Comparison of ENCODE assay signal across 8 cellular contexts in genomic region chr6:7589221-7589620, GRCh38. TPM values are rescaled to one million over a fixed set of nuclear protein-coding genes. Genes with fewer than 3 reads are reported as not detected.
DNase-seq lines count a peak whose midpoint lies in the region; ATAC-seq and TF ChIP-seq lines count a peak whose summit lies in the region.

No MANE protein-coding gene starts in this region.

- POLR2A ChIA-PET in activated CD8-positive, alpha-beta T cell treated with anti-CD3 and anti-CD28 coated beads, Interleukin-2, amount 10 ng/mL, durations not matched to agents 7 days and 5 days (lab: Charles Lee), result interaction anchor here (0.9 kb wide), 1 partner anchor 9 kb away, joined by 6 read pairs; no protein-coding TSS in a partner anchor

- ATAC-seq in activated CD8-positive, alpha-beta T cell treated with anti-CD3 and anti-CD28 coated beads, Interleukin-2, amount 10 ng/mL, durations not matched to agents 7 days and 5 days, result no peak
- ATAC-seq in thoracic aorta (ENCODE audit: insufficient number of reproducible peaks, low FRiP score, low read depth), result no peak
- ATAC-seq in GM19455 (IDR thresholded peaks at IDR 0.05; ENCODE audit: unreplicated experiment), result no peak

- no peak for DNase-seq in activated naive CD4-positive, alpha-beta T cell treated with anti-CD3 and anti-CD28 coated beads, Interleukin-2, amount 10 ng/mL, durations not matched to agents 7 days and 5 days
- DNase-seq in activated naive CD4-positive, alpha-beta T cell (lab: John Stamatoyannopoulos, UW), result no peak
- DNase-seq in activated CD8-positive, alpha-beta T cell treated with anti-CD3 and anti-CD28 coated beads, Interleukin-2, amount 10 ng/mL, durations not matched to agents 7 days and 5 days, result no peak
- DNase-seq in thoracic aorta (ENCODE audit: low spot score) (no peak), NCI-H1105 treated with DMSO at 0.1 percent for 48 hours (lab: John Stamatoyannopoulos, UW) (no peak)
- DNase-seq in stimulated activated CD8-positive, alpha-beta memory T cell treated with anti-CD3 and anti-CD28 coated beads, Interleukin-4, amount 100 ng/mL, for 48 hours, result no peak

- H3K27ac ChIP-seq in iPS-20b (ENCODE audit: low read length) (no peak overlapping the region), thoracic aorta (peak overlapping the region; percentile 29 to 68)

- H3K9ac ChIP-seq in iPS-20b (ENCODE audit: low read depth, low read length), result peak overlapping the region; percentile 71; the same call in 1 of the 2 replicates

- H3K4me3 ChIP-seq in iPS-20b (ENCODE audit: low read length) (peak overlapping the region; percentile 70; the same call in 1 of the 2 replicates), thoracic aorta (peak overlapping the region; percentile 98)

- H3K36me3 Mint-ChIP-seq in activated naive CD4-positive, alpha-beta T cell treated with anti-CD3 and anti-CD28 coated beads, Interleukin-2, amount 10 ng/mL, durations not matched to agents 7 days and 5 days, result peaks cover 16% of the 10 kb centered on the region
- H3K36me3 Mint-ChIP-seq in activated CD8-positive, alpha-beta T cell treated with anti-CD3 and anti-CD28 coated beads, Interleukin-2, amount 10 ng/mL, durations not matched to agents 7 days and 5 days (ENCODE audit: low read depth), result peaks cover 14% of the 10 kb centered on the region

- CTCF ChIA-PET in activated naive CD4-positive, alpha-beta T cell treated with anti-CD3 and anti-CD28 coated beads, Interleukin-2, amount 10 ng/mL, durations not matched to agents 7 days and 5 days (lab: Charles Lee), result no interaction called here
- CTCF ChIA-PET in activated CD8-positive, alpha-beta T cell treated with anti-CD3 and anti-CD28 coated beads, Interleukin-2, amount 10 ng/mL, durations not matched to agents 7 days and 5 days (lab: Charles Lee), result interaction anchor here (0.9 to 1.3 kb wide), 3 partner anchors 10 to 311 kb away, joined by 4 to 5 read pairs (median 4); no protein-coding TSS in a partner anchor

- H3K4me3 Mint-ChIP-seq in activated naive CD4-positive, alpha-beta T cell treated with anti-CD3 and anti-CD28 coated beads, Interleukin-2, amount 10 ng/mL, durations not matched to agents 7 days and 5 days, result peak overlapping the region; percentile 99
- peak overlapping the region; percentile 98 for H3K4me3 Mint-ChIP-seq in activated CD8-positive, alpha-beta T cell treated with anti-CD3 and anti-CD28 coated beads, Interleukin-2, amount 10 ng/mL, durations not matched to agents 7 days and 5 days

- TF ChIP-seq CTCF in thoracic aorta (IDR thresholded peaks at IDR 0.05), result no peak

- peaks cover 32% of the 10 kb centered on the region for H3K4me1 Mint-ChIP-seq in activated naive CD4-positive, alpha-beta T cell treated with anti-CD3 and anti-CD28 coated beads, Interleukin-2, amount 10 ng/mL, durations not matched to agents 7 days and 5 days
- peaks cover 29% of the 10 kb centered on the region for H3K4me1 Mint-ChIP-seq in activated CD8-positive, alpha-beta T cell treated with anti-CD3 and anti-CD28 coated beads, Interleukin-2, amount 10 ng/mL, durations not matched to agents 7 days and 5 days (ENCODE audit: low read depth)

- H3K36me3 ChIP-seq in iPS-20b (ENCODE audit: insufficient read depth, low read depth, low read length) (peaks cover 26% of the 10 kb centered on the region), thoracic aorta (no peaks in the 10 kb centered on the region)

- peaks cover 11% of the 10 kb centered on the region for H3K27me3 Mint-ChIP-seq in activated naive CD4-positive, alpha-beta T cell treated with anti-CD3 and anti-CD28 coated beads, Interleukin-2, amount 10 ng/mL, durations not matched to agents 7 days and 5 days
- H3K27me3 Mint-ChIP-seq in activated CD8-positive, alpha-beta T cell treated with anti-CD3 and anti-CD28 coated beads, Interleukin-2, amount 10 ng/mL, durations not matched to agents 7 days and 5 days (ENCODE audit: low read depth), result no peaks in the 10 kb centered on the region

- H3K9me3 ChIP-seq in iPS-20b (ENCODE audit: insufficient read depth, low read depth, low read length), result no peaks in the 10 kb centered on the region
- no peaks in the 10 kb centered on the region for H3K9me3 ChIP-seq in thoracic aorta

- H3K27me3 ChIP-seq in iPS-20b (ENCODE audit: insufficient read depth, low read length), result no peaks in the 10 kb centered on the region
- no peaks in the 10 kb centered on the region for H3K27me3 ChIP-seq in thoracic aorta (replicated peaks; ENCODE audit: insufficient read depth)

- no peaks in the 10 kb centered on the region for H3K9me3 Mint-ChIP-seq in activated naive CD4-positive, alpha-beta T cell treated with anti-CD3 and anti-CD28 coated beads, Interleukin-2, amount 10 ng/mL, durations not matched to agents 7 days and 5 days
- H3K9me3 Mint-ChIP-seq in activated CD8-positive, alpha-beta T cell treated with anti-CD3 and anti-CD28 coated beads, Interleukin-2, amount 10 ng/mL, durations not matched to agents 7 days and 5 days (ENCODE audit: insufficient read depth), result no peaks in the 10 kb centered on the region

- H3K4me1 ChIP-seq in iPS-20b (ENCODE audit: insufficient read depth, low read length) (0 out of 2 replicates have a peak, but pooled peaks cover 4% of the 10 kb centered on the region), thoracic aorta (ENCODE audit: control insufficient read depth in 1 of 2, low read depth in 2 of 2) (peaks cover 13% of the 10 kb centered on the region in 2 donors)

- H3K27ac Mint-ChIP-seq in activated naive CD4-positive, alpha-beta T cell treated with anti-CD3 and anti-CD28 coated beads, Interleukin-2, amount 10 ng/mL, durations not matched to agents 7 days and 5 days, result no peak overlapping the region
- no peak overlapping the region for H3K27ac Mint-ChIP-seq in activated CD8-positive, alpha-beta T cell treated with anti-CD3 and anti-CD28 coated beads, Interleukin-2, amount 10 ng/mL, durations not matched to agents 7 days and 5 days

RNA-seq across cellular contexts. Expression of gene SNRNP48, which starts 0.8 kb away (rescaled TPM):
- total RNA-seq in activated CD8-positive, alpha-beta T cell treated with anti-CD3 and anti-CD28 coated beads, Interleukin-2, amount 10 ng/mL, durations not matched to agents 7 days and 5 days, result 10 to 100 TPM; 16.5 to 19.7 TPM
- 10 to 100 TPM in 1 of 2 donors, 1 to 10 TPM in 1; 6.4 to 18.4 TPM for total RNA-seq in thoracic aorta

RNA-seq across cellular contexts. Expression of gene DSP, which starts 47.8 kb away (rescaled TPM):
- under 1 TPM; 0.08 to 0.13 TPM for total RNA-seq in activated CD8-positive, alpha-beta T cell treated with anti-CD3 and anti-CD28 coated beads, Interleukin-2, amount 10 ng/mL, durations not matched to agents 7 days and 5 days
- 1 to 10 TPM; 5.4 to 6.7 TPM for total RNA-seq in thoracic aorta

Comparison
In these comparisons a context has a peak if more than half of its experiments do, and no peak if none do; other contexts are left out.
1. RNA of gene DSP, which starts 47.8 kb away (total RNA-seq): 5.4 to 6.7 TPM in thoracic aorta; 0.08 to 0.13 TPM in activated CD8-positive, alpha-beta T cell treated with anti-CD3 and anti-CD28 coated beads, Interleukin-2, amount 10 ng/mL, durations not matched to agents 7 days and 5 days; every median in the first group is over 4 times any median in the second.